ENCODE assay signal across 11 cellular contexts in genomic region chr2:219576505-219577388, GRCh38. TPM values are rescaled to one million over a fixed set of nuclear protein-coding genes. Genes with fewer than 3 reads are reported as not detected.
DNase-seq lines count a peak whose midpoint lies in the region; ATAC-seq and TF ChIP-seq lines count a peak whose summit lies in the region.
"Had no signal": no experiment of that assay in that cellular context is flagged by ENCODE, and none has a peak within 500 bp of the region (broad histone marks: within the 10 kb centered on the region; RNA-seq: fewer than 3 reads in every experiment).

No MANE protein-coding gene starts in this region.

- peak overlapping the region; percentile 59 for H3K27ac Mint-ChIP-seq in type B pancreatic cell

- peak overlapping the region; percentile 71 for H3K4me2 ChIP-seq in PC-3 (ENCODE audit: low read length)

- H3K9me3 Mint-ChIP-seq in type B pancreatic cell = no peaks in the 10 kb centered on the region

- no peaks in the 10 kb centered on the region for H3K9me2 ChIP-seq in PC-3 (replicated peaks; ENCODE audit: low read length)

- ATAC-seq in Right ventricle myocardium superior (ENCODE audit: poor library complexity) = no peak
- ATAC-seq in PC-3 = peak; percentile 82
- no peak for ATAC-seq in upper lobe of right lung
- no peak for ATAC-seq in HG02610 (IDR thresholded peaks at IDR 0.05; ENCODE audit: unreplicated experiment)

- no peaks in the 10 kb centered on the region for H3F3A ChIP-seq in PC-3 (ENCODE audit: low read length, unreplicated experiment)

- H3K27me3 ChIP-seq in cardiac muscle cell = no peaks in the 10 kb centered on the region
- no peaks in the 10 kb centered on the region for H3K27me3 ChIP-seq in PC-3 (ENCODE audit: low read length)
- no peaks in the 10 kb centered on the region for H3K27me3 ChIP-seq in upper lobe of right lung

- no TSS peak for BruUV-seq in PC-3 (replicated peaks; lab: Mats Ljungman, UMichigan)

- CTCF ChIA-PET in PC-3 (lab: Charles Lee) = no interaction called here

- peaks cover 3% of the 10 kb centered on the region for H3K27me3 Mint-ChIP-seq in type B pancreatic cell

- H3K4me1 Mint-ChIP-seq in type B pancreatic cell (ENCODE audit: unreplicated experiment) = peaks cover 27% of the 10 kb centered on the region

- H3K36me3 Mint-ChIP-seq in type B pancreatic cell = no peaks in the 10 kb centered on the region

- no peaks in the 10 kb centered on the region for H4K20me1 ChIP-seq in PC-3 (ENCODE audit: low read length)

- H3K36me3 ChIP-seq in cardiac muscle cell = no peaks in the 10 kb centered on the region
- H3K36me3 ChIP-seq in PC-3 (ENCODE audit: low read depth, low read length) = no peaks in the 10 kb centered on the region
- no peaks in the 10 kb centered on the region for H3K36me3 ChIP-seq in upper lobe of right lung

- peak overlapping the region; percentile 55 for H3K4me3 Mint-ChIP-seq in type B pancreatic cell

- no peak overlapping the region for H3K9ac ChIP-seq in PC-3 (ENCODE audit: low read length)

- H3K9me3 ChIP-seq in cardiac muscle cell (ENCODE audit: low read depth) = no peaks in the 10 kb centered on the region
- H3K9me3 ChIP-seq in PC-3 (ENCODE audit: low read length) = no peaks in the 10 kb centered on the region
- no peaks in the 10 kb centered on the region for H3K9me3 ChIP-seq in upper lobe of right lung

- DNase-seq in cardiac muscle cell (ENCODE audit: low read depth in 1 of 2, low spot score in 1 of 2) (peak in 1 of 2 donors; percentile 84), Right ventricle myocardium superior (no peak), PC-3 (peak; percentile 75), kidney tubule cell (ENCODE audit: low spot score) (peak; percentile 58), type B pancreatic cell (ENCODE audit: extremely low spot score, unreplicated experiment) (no peak), upper lobe of right lung (no peak)
- no peak for DNase-seq in activated CD4-positive, CD25-positive, alpha-beta regulatory T cell (lab: John Stamatoyannopoulos, UW)
- DNase-seq: activated CD4-positive, alpha-beta T cell treated with anti-CD3 and anti-CD28 coated beads for 1 hour; stimulated activated naive CD4-positive, alpha-beta T cell had no signal

- peaks cover 63% of the 10 kb centered on the region for H3K4me1 ChIP-seq in cardiac muscle cell (ENCODE audit: low read depth)
- H3K4me1 ChIP-seq in PC-3 (ENCODE audit: insufficient read depth, low read length) = peaks cover 25% of the 10 kb centered on the region
- peaks cover 4% of the 10 kb centered on the region for H3K4me1 ChIP-seq in upper lobe of right lung

- no peak overlapping the region for H3K4me3 ChIP-seq in cardiac muscle cell
- peak overlapping the region; percentile 35; the same call in 1 of the 2 replicates for H3K4me3 ChIP-seq in PC-3 (ENCODE audit: low read length)
- no peak overlapping the region for H3K4me3 ChIP-seq in upper lobe of right lung

- intact Hi-C loops in Right ventricle myocardium superior (cut with DNase I) = no loop called here
- intact Hi-C loops in PC-3 (cut with micrococcal nuclease) = loop anchor here (2.0 kb wide), 1 partner anchor 20 kb away; the partner anchor contains the start of gene STK11IP
- intact Hi-C loops in upper lobe of right lung (cut with DNase I) = no loop called here

- TF ChIP-seq CTCF in cardiac muscle cell (IDR thresholded peaks at IDR 0.05; ENCODE audit: low read depth, low read length) (no peak), PC-3 (conservative IDR thresholded peaks at IDR 0.05; ENCODE audit: low read depth, low read length) (no peak), type B pancreatic cell (conservative IDR thresholded peaks at IDR 0.05) (no peak), upper lobe of right lung (IDR thresholded peaks at IDR 0.05) (no peak)

- POLR2A ChIA-PET in PC-3 (lab: Charles Lee; ENCODE audit: unreplicated experiment) = no interaction called here

- H2AFZ ChIP-seq in PC-3 (ENCODE audit: low read length) = peak overlapping the region; percentile 66

- H3K79me2 ChIP-seq in PC-3 (ENCODE audit: low read length) = no peaks in the 10 kb centered on the region

- H3K27ac ChIP-seq in cardiac muscle cell (peak overlapping the region; percentile 52), PC-3 (ENCODE audit: low read length) (peak overlapping the region; percentile 39), upper lobe of right lung (no peak overlapping the region)

RNA-seq across cellular contexts. Expression of gene INHA, which starts 4.6 kb away (rescaled TPM):
- 11.4 and 39.0 TPM in 2 replicates for total RNA-seq in cardiac muscle cell
- polyA plus RNA-seq in cardiac muscle cell = 13.3 and 39.1 TPM in 2 replicates
- total RNA-seq in Right ventricle myocardium superior = 2.6 TPM
- 1.3 and 1.5 TPM in 2 replicates for total RNA-seq in PC-3 (2014; rRNA removed)
- total RNA-seq in type B pancreatic cell (ENCODE audit: low replicate concordance) = 1.2 and 1.3 TPM in 2 replicates
- 0.43 TPM for total RNA-seq in upper lobe of right lung
- total RNA-seq: endothelial cell of umbilical vein had no signal

RNA-seq across cellular contexts. Expression of gene OBSL1, which starts 5.4 kb away (rescaled TPM):
- 540 and 746 TPM in 2 replicates for total RNA-seq in cardiac muscle cell
- polyA plus RNA-seq in cardiac muscle cell = 276 and 302 TPM in 2 replicates
- total RNA-seq in Right ventricle myocardium superior = 165 TPM
- 122 and 148 TPM in 2 replicates for total RNA-seq in PC-3 (2014; rRNA removed)
- 118 and 197 TPM in 2 replicates for total RNA-seq in type B pancreatic cell (ENCODE audit: low replicate concordance)
- total RNA-seq in upper lobe of right lung = 72.8 TPM

RNA-seq across cellular contexts. Expression of gene STK11IP, which starts 20.9 kb away (rescaled TPM):
- 17.8 and 22.4 TPM in 2 replicates for total RNA-seq in cardiac muscle cell
- polyA plus RNA-seq in cardiac muscle cell = 24.4 and 26.3 TPM in 2 replicates
- 15.6 TPM for total RNA-seq in Right ventricle myocardium superior
- total RNA-seq in PC-3 (2014; rRNA removed) = 17.7 and 26.4 TPM in 2 replicates
- 30.7 and 42.5 TPM in 2 replicates for total RNA-seq in type B pancreatic cell (ENCODE audit: low replicate concordance)
- total RNA-seq in upper lobe of right lung = 25.7 TPM

RNA-seq across cellular contexts. Expression of gene TMEM198, which starts 32.9 kb away (rescaled TPM):
- 6.7 and 7.4 TPM in 2 replicates for total RNA-seq in cardiac muscle cell
- 8.2 and 12.2 TPM in 2 replicates for polyA plus RNA-seq in cardiac muscle cell
- 2.6 TPM for total RNA-seq in Right ventricle myocardium superior
- total RNA-seq in PC-3 (2014; rRNA removed) = 1.1 and 5.2 TPM in 2 replicates
- 7.8 and 9.7 TPM in 2 replicates for total RNA-seq in type B pancreatic cell (ENCODE audit: low replicate concordance)
- total RNA-seq in upper lobe of right lung = 2.9 TPM
- total RNA-seq: endothelial cell of umbilical vein had no signal
- polyA plus RNA-seq: endothelial cell of umbilical vein had no signal

RNA-seq across cellular contexts. Expression of gene CHPF, which starts 33.1 kb away (rescaled TPM):
- 286 and 301 TPM in 2 replicates for total RNA-seq in cardiac muscle cell
- polyA plus RNA-seq in cardiac muscle cell = 208 and 218 TPM in 2 replicates
- total RNA-seq in Right ventricle myocardium superior = 85.9 TPM
- 139 and 210 TPM in 2 replicates for total RNA-seq in PC-3 (2014; rRNA removed)
- total RNA-seq in type B pancreatic cell (ENCODE audit: low replicate concordance) = 47.5 and 73.7 TPM in 2 replicates
- total RNA-seq in upper lobe of right lung = 45.3 TPM

Comparison
In these comparisons a context has a peak if more than half of its experiments do, and no peak if none do; other contexts are left out.
1. DNase-seq: peak in PC-3 (single experiment) and kidney tubule cell (single experiment); none in Right ventricle myocardium superior (single experiment), type B pancreatic cell (single experiment), upper lobe of right lung (single experiment) and activated CD4-positive, CD25-positive, alpha-beta regulatory T cell (0 of 4).